ENCODE assay signal across 1 cellular context in genomic region chr14:22614240-22614799, GRCh38.
A peak's percentile ranks its signal among the peaks of the same experiment; 100 is the strongest.
TF ChIP-seq lines count a peak whose summit lies in the region.

No MANE protein-coding gene starts in this region.

TF ChIP-seq in SK-N-SH, 30 proteins besides CTCF, POLR2A, EP300 and RAD21 (continued from another document):
- TF ChIP-seq REST (IDR thresholded peaks at IDR 0.05; ENCODE audit: low read depth, low read length) = no peak
- TF ChIP-seq USF2 (IDR thresholded peaks at IDR 0.05; ENCODE audit: borderline replicate concordance, low read depth, low read length) = no peak
- TF ChIP-seq SMC3 (IDR thresholded peaks at IDR 0.05; ENCODE audit: low read depth, low read length) = no peak
- TF ChIP-seq CHD2 (IDR thresholded peaks at IDR 0.05; ENCODE audit: low read length, partially characterized antibody) = no peak
- TF ChIP-seq MEF2A (IDR thresholded peaks at IDR 0.05; ENCODE audit: borderline replicate concordance, low read depth) = no peak
- 0 out of 2 replicates have a peak, but pooled peaks have one; percentile 6 for TF ChIP-seq RXRA (IDR thresholded peaks at IDR 0.05; ENCODE audit: borderline replicate concordance, low read depth)
- no peak for TF ChIP-seq RCOR1 (IDR thresholded peaks at IDR 0.05; ENCODE audit: low read length)
- no peak for TF ChIP-seq USF1 (IDR thresholded peaks at IDR 0.05; ENCODE audit: borderline replicate concordance, low read depth)
- no peak for TF ChIP-seq GABPA (IDR thresholded peaks at IDR 0.05; ENCODE audit: low read depth)
- TF ChIP-seq, protein P1, sequence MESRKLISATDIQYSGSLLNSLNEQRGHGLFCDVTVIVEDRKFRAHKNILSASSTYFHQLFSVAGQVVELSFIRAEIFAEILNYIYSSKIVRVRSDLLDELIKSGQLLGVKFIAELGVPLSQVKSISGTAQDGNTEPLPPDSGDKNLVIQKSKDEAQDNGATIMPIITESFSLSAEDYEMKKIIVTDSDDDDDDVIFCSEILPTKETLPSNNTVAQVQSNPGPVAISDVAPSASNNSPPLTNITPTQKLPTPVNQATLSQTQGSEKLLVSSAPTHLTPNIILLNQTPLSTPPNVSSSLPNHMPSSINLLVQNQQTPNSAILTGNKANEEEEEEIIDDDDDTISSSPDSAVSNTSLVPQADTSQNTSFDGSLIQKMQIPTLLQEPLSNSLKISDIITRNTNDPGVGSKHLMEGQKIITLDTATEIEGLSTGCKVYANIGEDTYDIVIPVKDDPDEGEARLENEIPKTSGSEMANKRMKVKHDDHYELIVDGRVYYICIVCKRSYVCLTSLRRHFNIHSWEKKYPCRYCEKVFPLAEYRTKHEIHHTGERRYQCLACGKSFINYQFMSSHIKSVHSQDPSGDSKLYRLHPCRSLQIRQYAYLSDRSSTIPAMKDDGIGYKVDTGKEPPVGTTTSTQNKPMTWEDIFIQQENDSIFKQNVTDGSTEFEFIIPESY (IDR thresholded peaks at IDR 0.05; ENCODE audit: borderline replicate concordance, low read depth) = no peak
